6 cellular contexts compared by ENCODE assay signal in genomic region chr19:5621945-5622464, GRCh38. TPM values are rescaled to one million over a fixed set of nuclear protein-coding genes. Genes with fewer than 3 reads are reported as not detected.
DNase-seq lines count a peak whose midpoint lies in the region; ATAC-seq and TF ChIP-seq lines count a peak whose summit lies in the region.

No MANE protein-coding gene starts in this region.

- H3K4me1 ChIP-seq in heart left ventricle, result peaks cover 14 to 79% (median 62%) of the 10 kb centered on the region in 12 donors

- H3K27me3 ChIP-seq in heart left ventricle, result no peaks in the 10 kb centered on the region

- POLR2A ChIA-PET in WTC11 (lab: Charles Lee), result interaction anchor here (1.0 to 1.7 kb wide), 8 partner anchors 13 to 98 kb away, joined by 3 to 6 read pairs (median 4); partner anchors contain the start of genes CATSPERD, LONP1 and RPL36

- H3K9me3 Mint-ChIP-seq in WTC11, result no peaks in the 10 kb centered on the region

- ATAC-seq in WTC11, result no peak
- peak in 1 of 4 donors; percentile 2 for ATAC-seq in heart left ventricle
- no peak for ATAC-seq in HG02852 (IDR thresholded peaks at IDR 0.05; ENCODE audit: unreplicated experiment)

- no peaks in the 10 kb centered on the region for H3K9me3 ChIP-seq in heart left ventricle

- H3K27ac Mint-ChIP-seq in WTC11, result peak overlapping the region; percentile 89

- TF ChIP-seq POLR2A in heart left ventricle (IDR thresholded peaks at IDR 0.05), result no peak

- peak overlapping the region; percentile 100 for H3K4me3 Mint-ChIP-seq in WTC11

- intact Hi-C loops in heart left ventricle (cut with DNase I), result loop anchor here in 4 of 10 donors (5.0 to 10.0 kb wide), 4 partner anchors 53 to 170 kb away; partner anchors contain the start of genes DUS3L (in 1 of the 4), HSD11B1L (in 1 of the 4), MICOS13 (in 1 of the 4) and RPL36 (in 1 of the 4)

- peaks cover 5% of the 10 kb centered on the region for H3K27me3 Mint-ChIP-seq in WTC11 (ENCODE audit: low read depth)

- TF ChIP-seq CTCF in WTC11 (IDR thresholded peaks at IDR 0.05), result no peak
- TF ChIP-seq CTCF in heart left ventricle (IDR thresholded peaks at IDR 0.05), result no peak

- CTCF ChIA-PET in WTC11 (lab: Charles Lee), result interaction anchor here (0.8 to 2.2 kb wide), 10 partner anchors 43 to 182 kb away, joined by 3 to 16 read pairs (median 4); partner anchors contain the start of genes CATSPERD, LONP1, RPL36 and TINCR

- peaks cover 58% of the 10 kb centered on the region for H3K36me3 Mint-ChIP-seq in WTC11

- peaks cover 0 to 66% (median 58%) of the 10 kb centered on the region in 9 donors for H3K36me3 ChIP-seq in heart left ventricle

- WGBS in heart left ventricle, 4 donors, result 0 to 1% (median 1%) methylated on average over 31 to 35 of the region's 35 CpGs

- peak; percentile 24 for DNase-seq in ELF-1 (ENCODE audit: low read depth, low spot score)
- no peak for DNase-seq in WTC11 (ENCODE audit: low spot score)
- peak in 4 of 5 donors; percentile 33 to 64 (median 42) for DNase-seq in heart left ventricle
- DNase-seq in stimulated activated naive CD4-positive, alpha-beta T cell treated with Interleukin-2 at 50 U/mL for 16 hours (lab: John Stamatoyannopoulos, UW), result peak; percentile 29
- no peak for DNase-seq in epidermal melanocyte (ENCODE audit: insufficient read length, low spot score)

- peak overlapping the region; percentile 92 to 98 (median 94) for H3K27ac ChIP-seq in heart left ventricle

- H3K4me3 ChIP-seq in heart left ventricle, result peak overlapping the region; percentile 84 to 99 (median 96)

- peaks cover 36% of the 10 kb centered on the region for H3K4me1 Mint-ChIP-seq in WTC11

TF ChIP-seq in WTC11, 78 proteins besides CTCF, POLR2A, EP300 and RAD21:
- TF ChIP-seq, protein P1, sequence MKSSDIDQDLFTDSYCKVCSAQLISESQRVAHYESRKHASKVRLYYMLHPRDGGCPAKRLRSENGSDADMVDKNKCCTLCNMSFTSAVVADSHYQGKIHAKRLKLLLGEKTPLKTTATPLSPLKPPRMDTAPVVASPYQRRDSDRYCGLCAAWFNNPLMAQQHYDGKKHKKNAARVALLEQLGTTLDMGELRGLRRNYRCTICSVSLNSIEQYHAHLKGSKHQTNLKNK (CRISPR knock-in tag; IDR thresholded peaks at IDR 0.05), result no peak
- TF ChIP-seq GTF2I (CRISPR knock-in tag; conservative IDR thresholded peaks at IDR 0.05), result peak; percentile 84

RNA-seq across cellular contexts. Expression of gene SAFB2, which starts 0.6 kb away (rescaled TPM):
- total RNA-seq in WTC11 (2021) (70.0 to 100 TPM (median 77.8 TPM) in 3 replicates), heart left ventricle (10 to 100 TPM; 14.2 to 56.7 (median 44.2) TPM)
- 10 to 100 TPM; 32.8 to 49.7 TPM for polyA plus RNA-seq in heart left ventricle

RNA-seq across cellular contexts. Expression of gene SAFB, which starts 0.9 kb away (rescaled TPM):
- 106 to 141 TPM (median 110 TPM) in 3 replicates for total RNA-seq in WTC11 (2021)
- 10 to 100 TPM; 22.3 to 59.6 (median 48.0) TPM for total RNA-seq in heart left ventricle
- polyA plus RNA-seq in heart left ventricle, result 10 to 100 TPM; 43.5 to 48.9 TPM

RNA-seq across cellular contexts. Expression of gene TINCR, which starts 54.3 kb away (rescaled TPM):
- 0.60 to 0.85 TPM (median 0.76 TPM) in 3 replicates for total RNA-seq in WTC11 (2021)
- under 1 TPM in 4 of 9 donors, not detected in 5; 0.17 to 0.44 (median 0.30) TPM for total RNA-seq in heart left ventricle
- under 1 TPM in 1 of 2 donors, not detected in 1; 0.07 TPM for polyA plus RNA-seq in heart left ventricle

RNA-seq across cellular contexts. Expression of gene MICOS13, which starts 58.3 kb away (rescaled TPM):
- 30.0 to 32.8 TPM (median 32.5 TPM) in 3 replicates for total RNA-seq in WTC11 (2021)
- total RNA-seq in heart left ventricle, result 100 to 1,000 TPM; 103 to 149 (median 123) TPM
- polyA plus RNA-seq in heart left ventricle, result 100 to 1,000 TPM; 178 to 435 TPM

RNA-seq across cellular contexts. Expression of gene HSD11B1L, which starts 58.8 kb away (rescaled TPM):
- total RNA-seq in WTC11 (2021) (11.8 to 19.1 TPM (median 15.5 TPM) in 3 replicates), heart left ventricle (10 to 100 TPM in 2 of 9 donors, 1 to 10 TPM in 7; 3.7 to 14.4 (median 5.2) TPM)
- 1 to 10 TPM; 5.4 to 6.6 TPM for polyA plus RNA-seq in heart left ventricle

Comparison
In these comparisons a context has a peak if more than half of its experiments do, and no peak if none do; other contexts are left out.
1. DNase-seq: peak in ELF-1 (single experiment), heart left ventricle (4 of 5) and stimulated activated naive CD4-positive, alpha-beta T cell treated with Interleukin-2 at 50 U/mL for 16 hours (single experiment); none in WTC11 (single experiment) and epidermal melanocyte (single experiment).